12 cellular contexts compared by ENCODE assay signal in genomic region chr3:148598619-148599018, GRCh38.
A peak's percentile ranks its signal among the peaks of the same experiment; 100 is the strongest.
DNase-seq lines count a peak whose midpoint lies in the region.
"Had no signal": no experiment of that assay in that cellular context is flagged by ENCODE, and none has a peak within 500 bp of the region (broad histone marks: within the 10 kb centered on the region; RNA-seq: fewer than 3 reads in every experiment).

No MANE protein-coding gene starts in this region.

- no peaks in the 10 kb centered on the region for H3K36me3 Mint-ChIP-seq in activated T-cell treated with anti-CD3 and anti-CD28 coated beads, Interleukin-2, amount 50 U/mL, for 24 hours (ENCODE audit: low read depth)

- no peak overlapping the region for H3K4me3 Mint-ChIP-seq in activated T-cell treated with anti-CD3 and anti-CD28 coated beads, Interleukin-2, amount 50 U/mL, for 24 hours
- H3K4me3 Mint-ChIP-seq: B cell; CD4-positive, alpha-beta T cell; HFFc6 had no signal

- DNase-seq in ELR (ENCODE audit: low read depth) (peak; percentile 40), HT1080 (ENCODE audit: low read depth) (peak; percentile 34), MV-4-11 (lab: John Stamatoyannopoulos, UW) (peak; percentile 22), iris pigment epithelial cell (ENCODE audit: low read depth) (peak; percentile 3), foreskin melanocyte (no peak)
- DNase-seq in activated CD4-positive, CD25-positive, alpha-beta regulatory T cell (lab: John Stamatoyannopoulos, UW) = no peak
- DNase-seq in activated T-cell treated with anti-CD3 and anti-CD28 coated beads, Interleukin-2, amount 50 U/mL, for 24 hours = no peak
- DNase-seq: C1 segment of cervical spinal cord; CD4-positive, alpha-beta T cell; DMS79; HFFc6 had no signal

- no peaks in the 10 kb centered on the region for H3K27me3 Mint-ChIP-seq in activated T-cell treated with anti-CD3 and anti-CD28 coated beads, Interleukin-2, amount 50 U/mL, for 24 hours
- H3K27me3 Mint-ChIP-seq: B cell; CD4-positive, alpha-beta T cell had no signal

- no peak overlapping the region for H3K27ac Mint-ChIP-seq in activated T-cell treated with anti-CD3 and anti-CD28 coated beads, Interleukin-2, amount 50 U/mL, for 24 hours
- H3K27ac Mint-ChIP-seq: B cell; CD4-positive, alpha-beta T cell; HFFc6 had no signal

- H3K4me1 Mint-ChIP-seq in activated T-cell treated with anti-CD3 and anti-CD28 coated beads, Interleukin-2, amount 50 U/mL, for 24 hours (ENCODE audit: low read depth) = no peaks in the 10 kb centered on the region
- H3K4me1 Mint-ChIP-seq: B cell had no signal

- no peaks in the 10 kb centered on the region for H3K9me3 Mint-ChIP-seq in activated T-cell treated with anti-CD3 and anti-CD28 coated beads, Interleukin-2, amount 50 U/mL, for 24 hours
- H3K9me3 Mint-ChIP-seq: HFFc6 had no signal

Comparison
In these comparisons a context has a peak if more than half of its experiments do, and no peak if none do; other contexts are left out.
1. DNase-seq: peak in ELR (single experiment), HT1080 (single experiment), MV-4-11 (single experiment) and iris pigment epithelial cell (single experiment); none in activated CD4-positive, CD25-positive, alpha-beta regulatory T cell (0 of 4), foreskin melanocyte (single experiment) and activated T-cell treated with anti-CD3 and anti-CD28 coated beads, Interleukin-2, amount 50 U/mL, for 24 hours (single experiment).